Comparison of ENCODE assay signal across 20 cellular contexts in genomic region chr1:85934531-85934930, GRCh38.
A peak's percentile ranks its signal among the peaks of the same experiment; 100 is the strongest.
DNase-seq lines count a peak whose midpoint lies in the region; ATAC-seq lines count a peak whose summit lies in the region.
"Had no signal": no experiment of that assay in that cellular context is flagged by ENCODE, and none has a peak within 500 bp of the region (broad histone marks: within the 10 kb centered on the region; RNA-seq: fewer than 3 reads in every experiment).

No MANE protein-coding gene starts in this region.

- no peaks in the 10 kb centered on the region for H3K27me3 ChIP-seq in MG63
- H3K27me3 ChIP-seq: BLaER1 had no signal

- no peak overlapping the region for H3K27ac Mint-ChIP-seq in activated CD8-positive, alpha-beta memory T cell treated with anti-CD3 and anti-CD28 coated beads, Interleukin-2, amount 10 ng/mL, durations not matched to agents 7 days and 5 days
- H3K27ac Mint-ChIP-seq: CD4-positive, CD25-positive, alpha-beta regulatory T cell had no signal

- H3K4me3 Mint-ChIP-seq in activated CD8-positive, alpha-beta memory T cell treated with anti-CD3 and anti-CD28 coated beads, Interleukin-2, amount 10 ng/mL, durations not matched to agents 7 days and 5 days: no peak overlapping the region
- H3K4me3 Mint-ChIP-seq: CD4-positive, CD25-positive, alpha-beta regulatory T cell had no signal

- no peaks in the 10 kb centered on the region for H3K9me3 ChIP-seq in MG63
- H3K9me3 ChIP-seq: BLaER1 had no signal

- CTCF ChIA-PET in activated CD8-positive, alpha-beta memory T cell treated with anti-CD3 and anti-CD28 coated beads, Interleukin-2, amount 10 ng/mL, durations not matched to agents 7 days and 5 days (lab: Charles Lee): no interaction called here

- no peaks in the 10 kb centered on the region for H3K27me3 Mint-ChIP-seq in activated CD8-positive, alpha-beta memory T cell treated with anti-CD3 and anti-CD28 coated beads, Interleukin-2, amount 10 ng/mL, durations not matched to agents 7 days and 5 days
- H3K27me3 Mint-ChIP-seq: CD4-positive, CD25-positive, alpha-beta regulatory T cell had no signal

- H3K4me3 ChIP-seq in MG63: no peak overlapping the region
- H3K4me3 ChIP-seq: BLaER1, K562, SK-N-MC had no signal

- H3K36me3 ChIP-seq in MG63: no peaks in the 10 kb centered on the region
- H3K36me3 ChIP-seq: BLaER1 had no signal

- H3K9me3 Mint-ChIP-seq in activated CD8-positive, alpha-beta memory T cell treated with anti-CD3 and anti-CD28 coated beads, Interleukin-2, amount 10 ng/mL, durations not matched to agents 7 days and 5 days (ENCODE audit: low read depth): no peaks in the 10 kb centered on the region

- no peaks in the 10 kb centered on the region for H3K36me3 Mint-ChIP-seq in activated CD8-positive, alpha-beta memory T cell treated with anti-CD3 and anti-CD28 coated beads, Interleukin-2, amount 10 ng/mL, durations not matched to agents 7 days and 5 days
- H3K36me3 Mint-ChIP-seq: CD4-positive, CD25-positive, alpha-beta regulatory T cell had no signal

- DNase-seq in DMS53 treated with DMSO at 0.1 percent for 48 hours (lab: John Stamatoyannopoulos, UW; ENCODE audit: unreplicated experiment) (peak; percentile 21), MG63 (peak; percentile 50), fibroblast of gingiva (ENCODE audit: low read depth) (peak; percentile 66), T-helper 2 cell (no peak), NCI-H2107 treated with DMSO at 0.1 percent for 48 hours (lab: John Stamatoyannopoulos, UW; ENCODE audit: unreplicated experiment) (no peak)
- no peak for DNase-seq in activated CD8-positive, alpha-beta memory T cell treated with anti-CD3 and anti-CD28 coated beads, Interleukin-2, amount 10 ng/mL, durations not matched to agents 7 days and 5 days
- DNase-seq: CD4-positive, CD25-positive, alpha-beta regulatory T cell; NCI-H1048; NCI-H1417; NCI-H187; NCI-H2081 treated with DMSO at 0.1 percent for 48 hours; NCI-H2171 treated with DMSO at 0.1 percent for 48 hours; NCI-H345; NCI-H524; NCI-H774; SIG-M5 had no signal

- no peak for ATAC-seq in HG02870 (IDR thresholded peaks at IDR 0.05; ENCODE audit: unreplicated experiment)
- ATAC-seq in activated CD8-positive, alpha-beta memory T cell treated with anti-CD3 and anti-CD28 coated beads, Interleukin-2, amount 10 ng/mL, durations not matched to agents 7 days and 5 days: no peak
- ATAC-seq: K562 had no signal

- H3K4me1 Mint-ChIP-seq in activated CD8-positive, alpha-beta memory T cell treated with anti-CD3 and anti-CD28 coated beads, Interleukin-2, amount 10 ng/mL, durations not matched to agents 7 days and 5 days: no peaks in the 10 kb centered on the region
- H3K4me1 Mint-ChIP-seq: CD4-positive, CD25-positive, alpha-beta regulatory T cell had no signal

Comparison
In these comparisons a context has a peak if more than half of its experiments do, and no peak if none do; other contexts are left out.
1. DNase-seq: peak in DMS53 treated with DMSO at 0.1 percent for 48 hours (single experiment), MG63 (single experiment) and fibroblast of gingiva (single experiment); none in T-helper 2 cell (0 of 5), activated CD8-positive, alpha-beta memory T cell treated with anti-CD3 and anti-CD28 coated beads, Interleukin-2, amount 10 ng/mL, durations not matched to agents 7 days and 5 days (single experiment) and NCI-H2107 treated with DMSO at 0.1 percent for 48 hours (single experiment).